ENCODE assay signal across 16 cellular contexts in the genomic region with DNA sequence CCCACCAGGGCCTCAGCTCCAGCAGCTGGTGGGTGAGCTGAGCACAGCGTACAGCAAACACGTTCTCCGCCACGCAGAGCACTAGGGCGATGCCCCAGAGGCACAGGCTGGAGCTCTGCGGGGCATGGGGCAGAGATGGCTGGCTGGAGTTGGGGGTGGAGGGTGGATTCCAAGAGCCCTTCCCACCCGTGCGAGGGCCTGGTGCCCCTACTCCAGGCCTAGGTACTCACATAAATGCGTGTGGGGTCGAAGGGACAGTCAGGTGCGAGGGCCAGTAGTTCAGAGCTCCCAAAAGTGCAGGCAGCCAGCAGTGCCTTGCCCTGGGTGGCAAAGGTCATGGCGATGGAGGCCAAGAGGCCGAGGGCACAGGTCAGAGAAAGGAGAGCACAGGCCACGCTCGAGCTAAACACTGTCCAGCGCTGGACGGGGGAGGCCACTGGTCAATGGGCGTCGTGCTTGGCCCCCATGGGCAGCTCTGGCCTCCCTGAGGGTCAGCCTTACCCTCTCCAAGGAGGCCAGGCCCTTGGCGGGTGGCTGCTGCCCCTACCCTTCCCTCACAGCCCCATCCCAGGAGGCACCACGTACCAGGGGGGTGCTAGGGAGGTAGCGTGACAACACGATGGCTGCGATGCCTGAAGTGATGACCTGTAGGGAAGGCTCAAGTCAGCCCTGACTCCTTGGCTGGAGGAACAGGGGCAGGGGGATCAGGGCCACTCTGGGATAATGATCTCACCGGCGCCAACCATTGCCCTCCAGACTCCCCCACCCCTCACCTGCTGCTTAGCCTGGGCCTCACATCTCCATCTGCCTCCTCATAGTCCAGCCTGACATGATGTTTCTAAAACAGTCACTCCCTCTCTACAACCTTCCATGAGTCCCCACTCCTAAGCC. TPM values are rescaled to one million over a fixed set of nuclear protein-coding genes. Genes with fewer than 3 reads are reported as not detected.
DNase-seq lines count a peak whose midpoint lies in the region; TF ChIP-seq lines count a peak whose summit lies in the region.
"Had no signal": no experiment of that assay in that cellular context is flagged by ENCODE, and none has a peak within 500 bp of the region (broad histone marks: within the 10 kb centered on the region; RNA-seq: fewer than 3 reads in every experiment).

No MANE protein-coding gene starts in this region.

- no peak overlapping the region for H3K4me2 ChIP-seq in osteoblast (ENCODE audit: insufficient read depth, low read length)
- no peak overlapping the region for H3K4me2 ChIP-seq in GM23248 (ENCODE audit: unreplicated experiment)

- WGBS in GM23248 (ENCODE audit: low coverage in 1 of 2, low lambda C conversion rate in 2 of 2, missing lambda C conversion rate in 2 of 2), 2 experiments, result 90 to 94% methylated on average over 20 to 26 of the region's 26 CpGs

- H3K79me2 ChIP-seq in osteoblast (ENCODE audit: insufficient read depth, low read length), result no peaks in the 10 kb centered on the region
- H3K79me2 ChIP-seq in GM23248 (ENCODE audit: insufficient read depth), result no peaks in the 10 kb centered on the region

- H3K4me1 ChIP-seq in osteoblast (ENCODE audit: insufficient read depth, low read length) (peaks cover under 1% of the 10 kb centered on the region), GM23248 (ENCODE audit: insufficient read depth) (no peaks in the 10 kb centered on the region)

- H3K9me3 ChIP-seq in osteoblast (ENCODE audit: low read depth, low read length), result no peaks in the 10 kb centered on the region
- H3K9me3 ChIP-seq in GM23248 (ENCODE audit: low read depth), result no peaks in the 10 kb centered on the region
- H3K9me3 ChIP-seq: Peyer's patch had no signal

- TF ChIP-seq CTCF in 22Rv1 (IDR thresholded peaks at IDR 0.05) (no peak), osteoblast (IDR thresholded peaks at IDR 0.05; ENCODE audit: extremely low read depth, low read depth, low read length) (no peak)

- no peaks in the 10 kb centered on the region for H3F3A ChIP-seq in GM23248 (ENCODE audit: insufficient read depth)

- in situ Hi-C loops in GM23248 (cut with MboI), result no loop called here

- H3K27me3 ChIP-seq in osteoblast (ENCODE audit: insufficient read depth, low read length) (peaks cover 13% of the 10 kb centered on the region), GM23248 (replicated peaks; ENCODE audit: insufficient read depth) (peaks cover 14% of the 10 kb centered on the region)
- H3K27me3 ChIP-seq: Peyer's patch had no signal

- no peak overlapping the region for H3K9ac ChIP-seq in GM23248

- no peak overlapping the region for H3K4me3 ChIP-seq in osteoblast (ENCODE audit: insufficient read depth, low read length)
- H3K4me3 ChIP-seq in GM23248, result no peak overlapping the region
- H3K4me3 ChIP-seq: Peyer's patch had no signal

- H2AFZ ChIP-seq in osteoblast (ENCODE audit: low read length), result no peak overlapping the region
- H2AFZ ChIP-seq in GM23248, result no peak overlapping the region

- no peaks in the 10 kb centered on the region for H3K9me2 ChIP-seq in GM23248 (ENCODE audit: insufficient read depth)

- DNase-seq in HuH-7.5 (ENCODE audit: low spot score) (peak; percentile 4), iPS-NIHi7 (ENCODE audit: extremely low spot score) (peak; percentile 6), osteoblast (ENCODE audit: insufficient read length, low spot score, missing footprints) (peak; percentile 76), GM23248 (no peak), middle frontal gyrus (ENCODE audit: extremely low spot score, low spot score) (no peak), anterior cingulate cortex (lab: John Stamatoyannopoulos, UW) (no peak)
- DNase-seq: ACHN; CD4-positive, alpha-beta memory T cell; DMS79 treated with DMSO at 0.1 percent for 48 hours; MV-4-11; NCI-H1436; NCI-H2081; NCI-H510A treated with DMSO at 0.1 percent for 48 hours had no signal

- H3K27ac ChIP-seq in 22Rv1, result peak overlapping the region; percentile 92
- H3K27ac ChIP-seq in osteoblast (ENCODE audit: low read depth, low read length), result no peak overlapping the region
- H3K27ac ChIP-seq in GM23248, result no peak overlapping the region

- H3K36me3 ChIP-seq in osteoblast (ENCODE audit: insufficient read depth, low read length) (no peaks in the 10 kb centered on the region), GM23248 (ENCODE audit: low read depth) (no peaks in the 10 kb centered on the region)

- H4K20me1 ChIP-seq in osteoblast (ENCODE audit: insufficient read depth, low read length) (no peaks in the 10 kb centered on the region), GM23248 (ENCODE audit: insufficient read depth) (no peaks in the 10 kb centered on the region)

RNA-seq across cellular contexts. Expression of gene TMEM54, which starts 5.6 kb away (rescaled TPM):
- 16.5 and 22.4 TPM in 2 replicates for total RNA-seq in osteoblast
- 41.7 and 60.4 TPM in 2 replicates for total RNA-seq in GM23248 (2014; rRNA removed; shearing (Covaris generic))
- 33.7 and 36.1 TPM in 2 replicates for polyA plus RNA-seq in GM23248 (2016; fragmentation: Nextera tagmentation; extraction: Ambion mirVana)
- total RNA-seq: CD4-positive, alpha-beta memory T cell had no signal
- polyA plus RNA-seq: CD4-positive, alpha-beta memory T cell had no signal

RNA-seq across cellular contexts. Expression of gene HPCA, which starts 9.3 kb away (rescaled TPM):
- total RNA-seq in osteoblast, result not detected in 2 replicates
- total RNA-seq in GM23248 (2014; rRNA removed; shearing (Covaris generic)), result not detected in 2 replicates
- not detected in 2 replicates for polyA plus RNA-seq in GM23248 (2016; fragmentation: Nextera tagmentation; extraction: Ambion mirVana)
- polyA plus RNA-seq: CD4-positive, alpha-beta memory T cell had no signal

RNA-seq across cellular contexts. Expression of gene FNDC5, which starts 24.9 kb away (rescaled TPM):
- 0.36 TPM in 1 of 2 replicates, not detected in the other for total RNA-seq in osteoblast
- 0.76 TPM in 1 of 2 replicates, not detected in the other for total RNA-seq in GM23248 (2014; rRNA removed; shearing (Covaris generic))
- polyA plus RNA-seq in GM23248 (2016; fragmentation: Nextera tagmentation; extraction: Ambion mirVana), result 0.15 and 0.33 TPM in 2 replicates
- total RNA-seq: CD4-positive, alpha-beta memory T cell; HT-29 had no signal
- polyA plus RNA-seq: CD4-positive, alpha-beta memory T cell had no signal

Comparison
In these comparisons a context has a peak if more than half of its experiments do, and no peak if none do; other contexts are left out.
1. DNase-seq: peak in HuH-7.5 (single experiment), iPS-NIHi7 (single experiment) and osteoblast (single experiment); none in GM23248 (single experiment), middle frontal gyrus (single experiment) and anterior cingulate cortex (0 of 58).